Comparison of ENCODE assay signal across 18 cellular contexts in the genomic region with DNA sequence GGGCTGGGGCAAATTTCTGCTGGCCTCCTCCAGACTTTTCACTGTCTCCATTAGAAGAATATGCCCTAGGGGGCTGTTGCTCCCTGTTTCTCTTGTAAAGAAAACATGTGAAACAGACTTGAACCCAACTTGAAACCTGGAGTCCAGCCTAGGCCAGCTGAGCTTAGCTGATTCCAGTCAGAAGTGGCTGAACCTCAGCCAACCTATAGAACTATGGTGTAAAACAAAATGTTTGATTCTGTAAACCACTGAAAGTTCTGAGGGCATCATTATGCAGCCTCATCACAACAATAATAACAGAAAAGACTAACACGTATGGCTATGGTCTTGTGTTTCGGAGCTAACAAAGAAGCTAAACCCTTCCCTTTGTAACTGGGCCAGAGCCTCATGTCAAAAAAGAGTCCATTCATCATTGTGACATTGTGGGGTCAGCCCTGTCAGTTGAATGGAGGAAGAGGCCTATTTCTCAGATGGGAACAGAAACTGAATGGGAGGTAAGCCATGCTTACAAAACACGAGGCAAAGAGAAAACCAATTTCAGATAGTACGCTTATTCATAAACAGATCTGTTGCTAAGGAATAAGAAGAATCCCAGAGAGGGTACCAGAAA. TPM values are rescaled to one million over a fixed set of nuclear protein-coding genes. Genes with fewer than 3 reads are reported as not detected.
DNase-seq lines count a peak whose midpoint lies in the region; ATAC-seq, FAIRE-seq and TF ChIP-seq lines count a peak whose summit lies in the region.
"Had no signal": no experiment of that assay in that cellular context is flagged by ENCODE, and none has a peak within 500 bp of the region (broad histone marks: within the 10 kb centered on the region; RNA-seq: fewer than 3 reads in every experiment).

No MANE protein-coding gene starts in this region.

- intact Hi-C loops in aorta (cut with DNase I), result loop anchor here in 1 of 2 donors (5.0 kb wide), 1 partner anchor 385 kb away; no protein-coding TSS in a partner anchor

- no peak overlapping the region for H3K4me3 ChIP-seq in aorta (ENCODE audit: low read length in 2 of 2)
- H3K4me3 ChIP-seq: ovary, skin epidermis, uterus had no signal

- peak; percentile 39 for ATAC-seq in HG02678 (IDR thresholded peaks at IDR 0.05; ENCODE audit: unreplicated experiment)
- ATAC-seq in aorta (ENCODE audit: low FRiP score), result no peak
- ATAC-seq: Panc1; stimulated activated naive CD8-positive, alpha-beta T cell treated with anti-CD3 and anti-CD28 coated beads, Interleukin-15, Interleukin-2, amounts not matched to agents 100 U/mL and 50 U/mL, for 24 hours had no signal

- no peaks in the 10 kb centered on the region for H3K4me1 ChIP-seq in aorta (ENCODE audit: control insufficient read depth in 1 of 2, insufficient read depth in 2 of 2, low read length in 2 of 2)
- H3K4me1 ChIP-seq: uterus had no signal

- no peak overlapping the region for H3K27ac ChIP-seq in aorta (ENCODE audit: low read depth in 1 of 2, low read length in 2 of 2)
- H3K27ac ChIP-seq: ovary, skin epidermis, uterus had no signal

- no peak for TF ChIP-seq POLR2A in GM12891 (IDR thresholded peaks at IDR 0.05; ENCODE audit: low read depth, low read length)

- peaks cover 5 to 15% of the 10 kb centered on the region in 2 donors for H3K36me3 ChIP-seq in aorta (ENCODE audit: control insufficient read depth in 1 of 2, insufficient read depth in 2 of 2, low read length in 1 of 2)
- H3K36me3 ChIP-seq: ovary, uterus had no signal

- no peaks in the 10 kb centered on the region for H3K27me3 ChIP-seq in aorta (ENCODE audit: control insufficient read depth in 1 of 2, insufficient read depth in 2 of 2, low read length in 1 of 2)
- H3K27me3 ChIP-seq: ovary, uterus had no signal

- DNase-seq in GM12891 (ENCODE audit: insufficient read length, low spot score) (no peak), MV-4-11 (lab: John Stamatoyannopoulos, UW) (peak; percentile 93), inferior parietal cortex (ENCODE audit: extremely low spot score) (peak; percentile 63), NCI-H1417 (lab: John Stamatoyannopoulos, UW) (no peak), aorta (no peak)
- no peak for DNase-seq in effector CD4-positive, alpha-beta T cell
- DNase-seq in NK-92 treated with Interleukin-12 subunit alpha and Interleukin-12 subunit beta, amount 100 ng/mL, for 24 hours (lab: John Stamatoyannopoulos, UW), result no peak
- DNase-seq: activated CD8-positive, alpha-beta memory T cell treated with anti-CD3 and anti-CD28 coated beads, Interleukin-2, amount 50 U/mL, for 48 hours; activated naive CD8-positive, alpha-beta T cell treated with anti-CD3 and anti-CD28 coated beads for 36 hours; islet precursor cell; NCI-H146; ovary; stimulated activated naive CD8-positive, alpha-beta T cell treated with anti-CD3 and anti-CD28 coated beads, Interleukin-15, Interleukin-2, amounts not matched to agents 100 U/mL and 50 U/mL, for 24 hours; T-helper 1 cell; uterus had no signal

- 84 to 89% methylated on average over 4 of the region's 4 CpGs for WGBS in aorta, 2 donors

- no peaks in the 10 kb centered on the region for H3K9me3 ChIP-seq in aorta (ENCODE audit: control insufficient read depth, low read length)
- H3K9me3 ChIP-seq: ovary, uterus had no signal

- FAIRE-seq in GM12891 (lab: Jason Lieb, UNC), result peak; percentile 82

TF ChIP-seq in GM12891, 5 proteins besides CTCF, POLR2A, EP300 and RAD21:
- TF ChIP-seq TAF1 (IDR thresholded peaks at IDR 0.05; ENCODE audit: low read depth, low read length) (no peak), SPI1 (IDR thresholded peaks at IDR 0.05; ENCODE audit: low read depth, low read length) (peak; percentile 79), PAX5 (IDR thresholded peaks at IDR 0.05; ENCODE audit: insufficient read depth, low read length, severe bottlenecking) (no peak)

RNA-seq across cellular contexts. Expression of a gene that starts 34.1 kb away (rescaled TPM):
- polyA plus RNA-seq in GM12891 (2012; ENCODE audit: low read depth, missing spikeins), result 1.0 TPM
- total RNA-seq in aorta, result 10 to 100 TPM; 79.0 to 82.4 TPM
- polyA plus RNA-seq in aorta, result 10 to 100 TPM; 30.3 to 38.7 TPM

Comparison
In these comparisons a context has a peak if more than half of its experiments do, and no peak if none do; other contexts are left out.
1. DNase-seq: peak in MV-4-11 (single experiment) and inferior parietal cortex (single experiment); none in GM12891 (single experiment), NCI-H1417 (0 of 3), effector CD4-positive, alpha-beta T cell (single experiment), aorta (0 of 2) and NK-92 treated with Interleukin-12 subunit alpha and Interleukin-12 subunit beta, amount 100 ng/mL, for 24 hours (single experiment).